ENCODE assay signal across 1 cellular context in genomic region chr2:185738679-185739472, GRCh38.
TF ChIP-seq lines count a peak whose summit lies in the region.

Gene FSIP2, plus strand, starts transcription at chr2:185738804. Its CDS starts 91 bp downstream, at chr2:185738895.

TF ChIP-seq in HepG2, 621 proteins besides CTCF, POLR2A, EP300 and RAD21 (continued from another document and continues in another):
- TF ChIP-seq ZNF687 (CRISPR knock-in tag; IDR thresholded peaks at IDR 0.05) (peak; percentile 62), TARDBP (CRISPR knock-in tag; IDR thresholded peaks at IDR 0.05) (peak; percentile 71), IKZF4 (CRISPR knock-in tag; IDR thresholded peaks at IDR 0.05; ENCODE audit: borderline replicate concordance, low read depth, not compliant biosample characterization) (no peak), PLRG1 (conservative IDR thresholded peaks at IDR 0.05) (no peak), ZNF891 (CRISPR knock-in tag; IDR thresholded peaks at IDR 0.05) (no peak), ZNF704 (CRISPR knock-in tag; IDR thresholded peaks at IDR 0.05; ENCODE audit: borderline replicate concordance) (no peak), MIER2 (CRISPR knock-in tag; IDR thresholded peaks at IDR 0.05) (0 out of 2 replicates have a peak, but pooled peaks have one; percentile 20), HES4 (CRISPR knock-in tag; IDR thresholded peaks at IDR 0.05; ENCODE audit: borderline replicate concordance) (no peak), ZGPAT (CRISPR knock-in tag; IDR thresholded peaks at IDR 0.05) (no peak; the same call in 1 of the 2 replicates), TRIM22 (IDR thresholded peaks at IDR 0.05) (no peak), ZSCAN5A (CRISPR knock-in tag; IDR thresholded peaks at IDR 0.05; ENCODE audit: borderline replicate concordance) (peak; percentile 69; the same call in 1 of the 2 replicates), MZF1 (CRISPR knock-in tag; IDR thresholded peaks at IDR 0.05; ENCODE audit: borderline replicate concordance) (no peak), SRY (CRISPR knock-in tag; IDR thresholded peaks at IDR 0.05) (no peak), MXD1 (CRISPR knock-in tag; IDR thresholded peaks at IDR 0.05) (no peak), MEIS1 (CRISPR knock-in tag; IDR thresholded peaks at IDR 0.05; ENCODE audit: borderline replicate concordance) (no peak; the same call in 1 of the 2 replicates), NFIC (IDR thresholded peaks at IDR 0.05; ENCODE audit: low read length) (no peak), CHCHD3 (CRISPR knock-in tag; IDR thresholded peaks at IDR 0.05) (0 out of 2 replicates have a peak, but pooled peaks have one; percentile 22), ZNF264 (CRISPR knock-in tag; IDR thresholded peaks at IDR 0.05) (no peak), SOX6 (IDR thresholded peaks at IDR 0.05) (no peak), SOX6 (CRISPR knock-in tag; IDR thresholded peaks at IDR 0.05) (0 out of 2 replicates have a peak, but pooled peaks have one; percentile 25), ZNF75D (CRISPR knock-in tag; IDR thresholded peaks at IDR 0.05; ENCODE audit: borderline replicate concordance) (no peak), GRHL1 (CRISPR knock-in tag; conservative IDR thresholded peaks at IDR 0.05) (no peak), KAT8 (CRISPR knock-in tag; IDR thresholded peaks at IDR 0.05) (0 out of 2 replicates have a peak, but pooled peaks have one; percentile 28), XRCC5 (optimal IDR thresholded peaks at IDR 0.05; ENCODE audit: low read length) (peak; percentile 80), MAZ (IDR thresholded peaks at IDR 0.05; ENCODE audit: borderline replicate concordance, low read depth, low read length) (peak; percentile 36; the same call in 1 of the 2 replicates), MAZ (CRISPR knock-in tag; IDR thresholded peaks at IDR 0.05; ENCODE audit: low read depth) (peak; percentile 65; the same call in 1 of the 2 replicates), ZBTB40 (IDR thresholded peaks at IDR 0.05) (no peak), ZBTB40 (CRISPR knock-in tag; IDR thresholded peaks at IDR 0.05) (0 out of 2 replicates have a peak, but pooled peaks have one; percentile 47), ZSCAN25 (CRISPR knock-in tag; IDR thresholded peaks at IDR 0.05) (0 out of 2 replicates have a peak, but pooled peaks have one; percentile 33), LCORL (IDR thresholded peaks at IDR 0.05) (no peak), LCORL (CRISPR knock-in tag; IDR thresholded peaks at IDR 0.05) (peak; percentile 73), FOXP1 (IDR thresholded peaks at IDR 0.05) (no peak), FOXP1 (CRISPR knock-in tag; IDR thresholded peaks at IDR 0.05) (no peak), BRF2 (CRISPR knock-in tag; IDR thresholded peaks at IDR 0.05) (0 out of 2 replicates have a peak, but pooled peaks have one; percentile 37), ZNF678 (CRISPR knock-in tag; IDR thresholded peaks at IDR 0.05) (no peak), ZNF878 (CRISPR knock-in tag; IDR thresholded peaks at IDR 0.05) (no peak), TBL1XR1 (IDR thresholded peaks at IDR 0.05; ENCODE audit: borderline replicate concordance, low read length, partially characterized antibody) (no peak), ZMYM2 (CRISPR knock-in tag; IDR thresholded peaks at IDR 0.05) (no peak), ARNT2 (CRISPR knock-in tag; IDR thresholded peaks at IDR 0.05; ENCODE audit: low read depth) (peak; percentile 67)
